Comparison of ENCODE assay signal across 8 cellular contexts in the genomic region with DNA sequence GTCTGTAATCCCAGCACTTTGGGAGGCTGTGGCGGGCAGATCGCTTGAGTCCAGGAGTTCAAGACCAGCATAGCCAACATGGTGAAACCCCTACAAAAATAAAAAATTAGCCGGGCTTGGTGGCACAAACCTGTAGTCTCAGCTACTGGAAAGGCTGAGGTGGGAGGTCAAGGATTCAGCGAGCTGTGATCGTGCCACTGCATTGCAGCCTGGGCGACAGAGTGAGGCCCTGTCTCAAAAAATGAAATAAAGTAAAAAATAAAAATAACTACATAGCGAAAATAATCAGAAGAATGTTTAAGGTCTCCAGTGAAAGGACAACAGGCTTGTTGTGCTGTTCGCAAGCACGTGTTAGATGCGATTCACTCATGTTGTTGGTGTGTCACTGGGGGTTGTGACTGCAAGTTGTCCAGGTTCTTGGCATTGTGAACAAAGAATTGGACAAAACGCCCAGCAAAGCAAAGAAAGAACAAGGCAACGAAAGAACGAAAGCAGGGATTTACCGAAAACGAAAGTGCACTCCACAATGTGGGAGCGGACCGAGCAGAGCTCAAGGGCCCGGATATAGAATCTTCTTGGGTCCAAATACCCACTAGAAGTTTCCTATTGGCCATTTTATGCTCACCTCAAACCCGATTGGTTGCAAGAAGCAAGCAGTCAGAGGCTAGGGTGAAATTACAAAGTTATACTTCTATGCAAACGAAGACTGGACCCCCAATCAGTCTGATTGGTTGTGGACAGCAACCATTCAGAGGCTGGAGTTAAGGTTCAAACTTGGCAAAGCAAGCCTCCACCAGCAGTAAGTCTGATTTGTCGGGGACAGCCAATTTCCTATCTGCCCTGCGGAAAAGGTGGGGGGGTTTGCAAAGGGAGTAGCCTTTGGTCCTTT. TPM values are rescaled to one million over a fixed set of nuclear protein-coding genes. Genes with fewer than 3 reads are reported as not detected.
DNase-seq lines count a peak whose midpoint lies in the region; ATAC-seq lines count a peak whose summit lies in the region.

No MANE protein-coding gene starts in this region.

- H3K9me3 Mint-ChIP-seq in activated naive CD8-positive, alpha-beta T cell treated with anti-CD3 and anti-CD28 coated beads, Interleukin-2, amount 10 ng/mL, durations not matched to agents 7 days and 5 days = no peaks in the 10 kb centered on the region
- no peaks in the 10 kb centered on the region for H3K9me3 Mint-ChIP-seq in immature natural killer cell

- POLR2A ChIA-PET in activated naive CD8-positive, alpha-beta T cell treated with anti-CD3 and anti-CD28 coated beads, Interleukin-2, amount 10 ng/mL, durations not matched to agents 7 days and 5 days (lab: Charles Lee) = interaction anchor here (1.3 to 3.2 kb wide), 2 partner anchors 15 to 128 kb away, joined by 3 to 34 read pairs; no protein-coding TSS in a partner anchor

- no peaks in the 10 kb centered on the region for H3K27me3 Mint-ChIP-seq in activated naive CD8-positive, alpha-beta T cell treated with anti-CD3 and anti-CD28 coated beads, Interleukin-2, amount 10 ng/mL, durations not matched to agents 7 days and 5 days
- H3K27me3 Mint-ChIP-seq in immature natural killer cell (ENCODE audit: low read depth in 3 of 3) = peaks cover 0 to 7% (median 6%) of the 10 kb centered on the region in 3 donors

- peak overlapping the region; percentile 98 for H3K4me3 Mint-ChIP-seq in activated naive CD8-positive, alpha-beta T cell treated with anti-CD3 and anti-CD28 coated beads, Interleukin-2, amount 10 ng/mL, durations not matched to agents 7 days and 5 days
- peak overlapping the region; percentile 93 to 100 (median 99) for H3K4me3 Mint-ChIP-seq in immature natural killer cell

- peak; percentile 9 for ATAC-seq in GM18511 (IDR thresholded peaks at IDR 0.05; ENCODE audit: unreplicated experiment)
- peak; percentile 17 for ATAC-seq in activated naive CD8-positive, alpha-beta T cell treated with anti-CD3 and anti-CD28 coated beads, Interleukin-2, amount 10 ng/mL, durations not matched to agents 7 days and 5 days (ENCODE audit: low read depth)
- no peak for ATAC-seq in HG02678 (IDR thresholded peaks at IDR 0.05; ENCODE audit: unreplicated experiment)

- H3K36me3 Mint-ChIP-seq in activated naive CD8-positive, alpha-beta T cell treated with anti-CD3 and anti-CD28 coated beads, Interleukin-2, amount 10 ng/mL, durations not matched to agents 7 days and 5 days = peaks cover 6% of the 10 kb centered on the region
- H3K36me3 Mint-ChIP-seq in immature natural killer cell = peaks cover 0 to 4% (median 3%) of the 10 kb centered on the region in 3 donors

- DNase-seq in A172 (ENCODE audit: low spot score) (peak; percentile 88), MV-4-11 (lab: John Stamatoyannopoulos, UW) (peak; percentile 53), immature natural killer cell (no peak), stromal cell of bone marrow (ENCODE audit: low read depth) (peak; percentile 27), posterior cingulate gyrus (no peak)
- peak; percentile 31 for DNase-seq in activated naive CD8-positive, alpha-beta T cell treated with anti-CD3 and anti-CD28 coated beads, Interleukin-2, amount 10 ng/mL, durations not matched to agents 7 days and 5 days

- H3K4me1 Mint-ChIP-seq in activated naive CD8-positive, alpha-beta T cell treated with anti-CD3 and anti-CD28 coated beads, Interleukin-2, amount 10 ng/mL, durations not matched to agents 7 days and 5 days = peaks cover 25% of the 10 kb centered on the region
- peaks cover 39 to 56% of the 10 kb centered on the region in 2 donors for H3K4me1 Mint-ChIP-seq in immature natural killer cell

- H3K27ac Mint-ChIP-seq in activated naive CD8-positive, alpha-beta T cell treated with anti-CD3 and anti-CD28 coated beads, Interleukin-2, amount 10 ng/mL, durations not matched to agents 7 days and 5 days = peak overlapping the region; percentile 99
- peak overlapping the region; percentile 96 to 100 (median 99) for H3K27ac Mint-ChIP-seq in immature natural killer cell

- intact Hi-C loops in posterior cingulate gyrus (cut with DNase I) = no loop called here

RNA-seq across cellular contexts. Expression of gene MCCC2, which starts 0.8 kb away (rescaled TPM):
- total RNA-seq in A172 (2014; rRNA removed; shearing (Covaris generic)) = 66.1 and 70.8 TPM in 2 replicates
- total RNA-seq in activated naive CD8-positive, alpha-beta T cell treated with anti-CD3 and anti-CD28 coated beads, Interleukin-2, amount 10 ng/mL, durations not matched to agents 7 days and 5 days = 10 to 100 TPM; 37.1 to 42.6 TPM
- 10 to 100 TPM; 19.8 to 29.5 (median 25.1) TPM for polyA plus RNA-seq in immature natural killer cell

Comparison
In these comparisons a context has a peak if more than half of its experiments do, and no peak if none do; other contexts are left out.
1. DNase-seq: peak in A172 (single experiment), MV-4-11 (single experiment), activated naive CD8-positive, alpha-beta T cell treated with anti-CD3 and anti-CD28 coated beads, Interleukin-2, amount 10 ng/mL, durations not matched to agents 7 days and 5 days (single experiment) and stromal cell of bone marrow (single experiment); none in immature natural killer cell (0 of 3) and posterior cingulate gyrus (0 of 10).